ENCODE assay signal across 26 cellular contexts in genomic region chr4:144862221-144862620, GRCh38.
"Had no signal": no experiment of that assay in that cellular context is flagged by ENCODE, and none has a peak within 500 bp of the region (broad histone marks: within the 10 kb centered on the region; RNA-seq: fewer than 3 reads in every experiment).

No MANE protein-coding gene starts in this region.

- H3K27ac ChIP-seq: ascending aorta, cardiac muscle cell, SK-N-MC, WERI-Rb-1 had no signal

- H3K36me3 ChIP-seq: ascending aorta, cardiac muscle cell, WERI-Rb-1 had no signal

- ATAC-seq: activated CD8-positive, alpha-beta T cell treated with anti-CD3 and anti-CD28 coated beads for 36 hours had no signal

- DNase-seq: activated CD4-positive, alpha-beta T cell treated with anti-CD3 and anti-CD28 coated beads for 1 hour; activated CD4-positive, alpha-beta T cell treated with anti-CD3 and anti-CD28 coated beads, Interleukin-2, amount 10 ng/mL, durations not matched to agents 24 days and 14 days; activated CD4-positive, alpha-beta T cell treated with anti-CD3 and anti-CD28 coated beads, Interleukin-2, amount 50 U/mL, for 4 hours; activated CD4-positive, CD25-positive, alpha-beta regulatory T cell; activated CD8-positive, alpha-beta T cell treated with anti-CD3 and anti-CD28 coated beads for 36 hours; activated gamma-delta T cell; activated naive CD4-positive, alpha-beta T cell treated with Interleukin-2 at 50 U/mL for 16 hours; activated naive CD8-positive, alpha-beta T cell treated with anti-CD3 and anti-CD28 coated beads, Interleukin-2, amount 10 ng/mL, durations not matched to agents 7 days and 5 days; activated T-cell treated with anti-CD3 and anti-CD28 coated beads, Interleukin-2, amount 50 U/mL, for 24 hours; amygdala; MM.1S; MV-4-11; NCI-H1092; NCI-H1436 treated with DMSO at 0.1 percent for 48 hours; NCI-H1694 treated with DMSO at 0.1 percent for 48 hours; NCI-H2171; NCI-H510A; NCI-H526; NCI-H748 treated with DMSO at 0.1 percent for 48 hours; NK-92 treated with Interleukin-12 subunit alpha and Interleukin-12 subunit beta, amount 100 ng/mL, for 24 hours; Right ventricle myocardium superior; T1000; WERI-Rb-1 had no signal

- H3K4me1 ChIP-seq: ascending aorta had no signal

- H3K4me3 ChIP-seq: ascending aorta, cardiac muscle cell, SK-N-MC had no signal

- H3K27me3 ChIP-seq: ascending aorta, cardiac muscle cell had no signal
